1 cellular context compared by ENCODE assay signal in the genomic region with DNA sequence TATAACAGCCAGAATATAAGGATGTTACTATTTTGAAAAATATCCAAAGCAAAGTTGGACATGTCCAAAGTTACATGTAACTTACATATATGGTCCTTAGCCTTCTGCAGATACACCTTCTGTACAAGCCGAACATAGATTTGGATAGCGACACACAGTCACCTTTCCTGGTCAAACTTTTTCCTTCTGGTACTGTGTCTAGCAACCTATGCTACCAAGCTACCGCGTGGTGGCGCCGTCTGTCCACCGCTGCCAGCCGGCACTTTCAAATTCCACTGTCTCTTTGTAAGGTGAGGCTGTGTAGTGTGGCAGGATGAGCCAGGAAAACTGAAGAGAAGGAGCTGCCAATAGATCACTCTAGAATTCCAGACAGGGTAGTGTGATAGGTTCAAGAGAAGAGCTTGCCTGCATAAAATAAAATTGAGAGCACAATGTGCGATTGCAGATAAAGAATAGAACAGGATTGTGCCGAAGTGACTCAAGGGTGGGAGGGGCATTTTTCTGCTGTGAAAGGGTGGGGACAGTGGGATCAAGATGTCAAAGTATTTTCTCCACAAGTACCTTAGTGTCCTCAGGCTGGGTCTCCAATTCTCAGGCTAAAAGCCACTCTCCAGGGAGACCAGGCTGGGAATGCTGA.
TF ChIP-seq lines count a peak whose summit lies in the region.

No MANE protein-coding gene starts in this region.

TF ChIP-seq in HepG2, 621 proteins besides CTCF, POLR2A, EP300 and RAD21 (continued from another document and continues in another):
- TF ChIP-seq, protein P1, sequence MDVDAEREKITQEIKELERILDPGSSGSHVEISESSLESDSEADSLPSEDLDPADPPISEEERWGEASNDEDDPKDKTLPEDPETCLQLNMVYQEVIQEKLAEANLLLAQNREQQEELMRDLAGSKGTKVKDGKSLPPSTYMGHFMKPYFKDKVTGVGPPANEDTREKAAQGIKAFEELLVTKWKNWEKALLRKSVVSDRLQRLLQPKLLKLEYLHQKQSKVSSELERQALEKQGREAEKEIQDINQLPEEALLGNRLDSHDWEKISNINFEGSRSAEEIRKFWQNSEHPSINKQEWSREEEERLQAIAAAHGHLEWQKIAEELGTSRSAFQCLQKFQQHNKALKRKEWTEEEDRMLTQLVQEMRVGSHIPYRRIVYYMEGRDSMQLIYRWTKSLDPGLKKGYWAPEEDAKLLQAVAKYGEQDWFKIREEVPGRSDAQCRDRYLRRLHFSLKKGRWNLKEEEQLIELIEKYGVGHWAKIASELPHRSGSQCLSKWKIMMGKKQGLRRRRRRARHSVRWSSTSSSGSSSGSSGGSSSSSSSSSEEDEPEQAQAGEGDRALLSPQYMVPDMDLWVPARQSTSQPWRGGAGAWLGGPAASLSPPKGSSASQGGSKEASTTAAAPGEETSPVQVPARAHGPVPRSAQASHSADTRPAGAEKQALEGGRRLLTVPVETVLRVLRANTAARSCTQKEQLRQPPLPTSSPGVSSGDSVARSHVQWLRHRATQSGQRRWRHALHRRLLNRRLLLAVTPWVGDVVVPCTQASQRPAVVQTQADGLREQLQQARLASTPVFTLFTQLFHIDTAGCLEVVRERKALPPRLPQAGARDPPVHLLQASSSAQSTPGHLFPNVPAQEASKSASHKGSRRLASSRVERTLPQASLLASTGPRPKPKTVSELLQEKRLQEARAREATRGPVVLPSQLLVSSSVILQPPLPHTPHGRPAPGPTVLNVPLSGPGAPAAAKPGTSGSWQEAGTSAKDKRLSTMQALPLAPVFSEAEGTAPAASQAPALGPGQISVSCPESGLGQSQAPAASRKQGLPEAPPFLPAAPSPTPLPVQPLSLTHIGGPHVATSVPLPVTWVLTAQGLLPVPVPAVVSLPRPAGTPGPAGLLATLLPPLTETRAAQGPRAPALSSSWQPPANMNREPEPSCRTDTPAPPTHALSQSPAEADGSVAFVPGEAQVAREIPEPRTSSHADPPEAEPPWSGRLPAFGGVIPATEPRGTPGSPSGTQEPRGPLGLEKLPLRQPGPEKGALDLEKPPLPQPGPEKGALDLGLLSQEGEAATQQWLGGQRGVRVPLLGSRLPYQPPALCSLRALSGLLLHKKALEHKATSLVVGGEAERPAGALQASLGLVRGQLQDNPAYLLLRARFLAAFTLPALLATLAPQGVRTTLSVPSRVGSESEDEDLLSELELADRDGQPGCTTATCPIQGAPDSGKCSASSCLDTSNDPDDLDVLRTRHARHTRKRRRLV (CRISPR knock-in tag; IDR thresholded peaks at IDR 0.05): no peak
- TF ChIP-seq ZNF564 (CRISPR knock-in tag; IDR thresholded peaks at IDR 0.05) (no peak), NR2F2 (IDR thresholded peaks at IDR 0.05; ENCODE audit: borderline replicate concordance, low read depth) (no peak), ESRRA (CRISPR knock-in tag; IDR thresholded peaks at IDR 0.05; ENCODE audit: low read depth) (no peak), ZNF737 (CRISPR knock-in tag; IDR thresholded peaks at IDR 0.05; ENCODE audit: borderline replicate concordance) (no peak), SP140L (CRISPR knock-in tag; IDR thresholded peaks at IDR 0.05; ENCODE audit: borderline replicate concordance) (no peak), ZNF501 (CRISPR knock-in tag; IDR thresholded peaks at IDR 0.05) (peak; percentile 46; the same call in 1 of the 2 replicates), ZBTB21 (CRISPR knock-in tag; IDR thresholded peaks at IDR 0.05) (no peak), CBX5 (CRISPR knock-in tag; IDR thresholded peaks at IDR 0.05; ENCODE audit: borderline replicate concordance) (peak; percentile 77; the same call in 1 of the 2 replicates), ZNF329 (CRISPR knock-in tag; IDR thresholded peaks at IDR 0.05; ENCODE audit: low read depth) (no peak), ATF7-NPFF (CRISPR knock-in tag; IDR thresholded peaks at IDR 0.05; ENCODE audit: low read depth) (no peak), HNRNPUL1 (IDR thresholded peaks at IDR 0.05; ENCODE audit: low read depth, low read length) (no peak), KLF12 (CRISPR knock-in tag; IDR thresholded peaks at IDR 0.05; ENCODE audit: borderline replicate concordance) (no peak), NR2F6 (IDR thresholded peaks at IDR 0.05) (no peak), NR2F6 (CRISPR knock-in tag; IDR thresholded peaks at IDR 0.05) (peak; percentile 44; the same call in 1 of the 2 replicates), ZSCAN31 (CRISPR knock-in tag; IDR thresholded peaks at IDR 0.05; ENCODE audit: low read depth) (no peak), ZSCAN20 (CRISPR knock-in tag; IDR thresholded peaks at IDR 0.05; ENCODE audit: borderline replicate concordance) (no peak), ASH2L (IDR thresholded peaks at IDR 0.05; ENCODE audit: insufficient read length, low read depth, low read length) (no peak), ZNF709 (CRISPR knock-in tag; IDR thresholded peaks at IDR 0.05) (no peak), PLRG1 (conservative IDR thresholded peaks at IDR 0.05) (no peak), MXD4 (CRISPR knock-in tag; IDR thresholded peaks at IDR 0.05) (0 out of 2 replicates have a peak, but pooled peaks have one; percentile 23), ONECUT2 (CRISPR knock-in tag; IDR thresholded peaks at IDR 0.05) (no peak), SMC3 (IDR thresholded peaks at IDR 0.05; ENCODE audit: low read length) (peak; percentile 99), ZNF761 (CRISPR knock-in tag; conservative IDR thresholded peaks at IDR 0.05) (no peak), ZNF598 (CRISPR knock-in tag; IDR thresholded peaks at IDR 0.05; ENCODE audit: borderline replicate concordance) (0 out of 2 replicates have a peak, but pooled peaks have one; percentile 71), ZNF550 (CRISPR knock-in tag; IDR thresholded peaks at IDR 0.05; ENCODE audit: borderline replicate concordance) (no peak), ZNF260 (CRISPR knock-in tag; IDR thresholded peaks at IDR 0.05; ENCODE audit: borderline replicate concordance, low read depth) (no peak), ZNF672 (CRISPR knock-in tag; IDR thresholded peaks at IDR 0.05) (no peak), RNF2 (conservative IDR thresholded peaks at IDR 0.05; ENCODE audit: low read depth) (no peak), ZNF768 (CRISPR knock-in tag; IDR thresholded peaks at IDR 0.05) (no peak), SMAD1 (CRISPR knock-in tag; IDR thresholded peaks at IDR 0.05; ENCODE audit: borderline replicate concordance, low read depth) (no peak), NFYC (CRISPR knock-in tag; IDR thresholded peaks at IDR 0.05) (no peak)
- TF ChIP-seq, protein P2, sequence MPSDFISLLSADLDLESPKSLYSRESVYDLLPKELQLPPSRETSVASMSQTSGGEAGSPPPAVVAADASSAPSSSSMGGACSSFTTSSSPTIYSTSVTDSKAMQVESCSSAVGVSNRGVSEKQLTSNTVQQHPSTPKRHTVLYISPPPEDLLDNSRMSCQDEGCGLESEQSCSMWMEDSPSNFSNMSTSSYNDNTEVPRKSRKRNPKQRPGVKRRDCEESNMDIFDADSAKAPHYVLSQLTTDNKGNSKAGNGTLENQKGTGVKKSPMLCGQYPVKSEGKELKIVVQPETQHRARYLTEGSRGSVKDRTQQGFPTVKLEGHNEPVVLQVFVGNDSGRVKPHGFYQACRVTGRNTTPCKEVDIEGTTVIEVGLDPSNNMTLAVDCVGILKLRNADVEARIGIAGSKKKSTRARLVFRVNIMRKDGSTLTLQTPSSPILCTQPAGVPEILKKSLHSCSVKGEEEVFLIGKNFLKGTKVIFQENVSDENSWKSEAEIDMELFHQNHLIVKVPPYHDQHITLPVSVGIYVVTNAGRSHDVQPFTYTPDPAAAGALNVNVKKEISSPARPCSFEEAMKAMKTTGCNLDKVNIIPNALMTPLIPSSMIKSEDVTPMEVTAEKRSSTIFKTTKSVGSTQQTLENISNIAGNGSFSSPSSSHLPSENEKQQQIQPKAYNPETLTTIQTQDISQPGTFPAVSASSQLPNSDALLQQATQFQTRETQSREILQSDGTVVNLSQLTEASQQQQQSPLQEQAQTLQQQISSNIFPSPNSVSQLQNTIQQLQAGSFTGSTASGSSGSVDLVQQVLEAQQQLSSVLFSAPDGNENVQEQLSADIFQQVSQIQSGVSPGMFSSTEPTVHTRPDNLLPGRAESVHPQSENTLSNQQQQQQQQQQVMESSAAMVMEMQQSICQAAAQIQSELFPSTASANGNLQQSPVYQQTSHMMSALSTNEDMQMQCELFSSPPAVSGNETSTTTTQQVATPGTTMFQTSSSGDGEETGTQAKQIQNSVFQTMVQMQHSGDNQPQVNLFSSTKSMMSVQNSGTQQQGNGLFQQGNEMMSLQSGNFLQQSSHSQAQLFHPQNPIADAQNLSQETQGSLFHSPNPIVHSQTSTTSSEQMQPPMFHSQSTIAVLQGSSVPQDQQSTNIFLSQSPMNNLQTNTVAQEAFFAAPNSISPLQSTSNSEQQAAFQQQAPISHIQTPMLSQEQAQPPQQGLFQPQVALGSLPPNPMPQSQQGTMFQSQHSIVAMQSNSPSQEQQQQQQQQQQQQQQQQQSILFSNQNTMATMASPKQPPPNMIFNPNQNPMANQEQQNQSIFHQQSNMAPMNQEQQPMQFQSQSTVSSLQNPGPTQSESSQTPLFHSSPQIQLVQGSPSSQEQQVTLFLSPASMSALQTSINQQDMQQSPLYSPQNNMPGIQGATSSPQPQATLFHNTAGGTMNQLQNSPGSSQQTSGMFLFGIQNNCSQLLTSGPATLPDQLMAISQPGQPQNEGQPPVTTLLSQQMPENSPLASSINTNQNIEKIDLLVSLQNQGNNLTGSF (CRISPR knock-in tag; IDR thresholded peaks at IDR 0.05): no peak
- TF ChIP-seq, protein P3, sequence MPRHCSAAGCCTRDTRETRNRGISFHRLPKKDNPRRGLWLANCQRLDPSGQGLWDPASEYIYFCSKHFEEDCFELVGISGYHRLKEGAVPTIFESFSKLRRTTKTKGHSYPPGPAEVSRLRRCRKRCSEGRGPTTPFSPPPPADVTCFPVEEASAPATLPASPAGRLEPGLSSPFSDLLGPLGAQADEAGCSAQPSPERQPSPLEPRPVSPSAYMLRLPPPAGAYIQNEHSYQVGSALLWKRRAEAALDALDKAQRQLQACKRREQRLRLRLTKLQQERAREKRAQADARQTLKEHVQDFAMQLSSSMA (CRISPR knock-in tag; IDR thresholded peaks at IDR 0.05): no peak
- TF ChIP-seq, protein P4, sequence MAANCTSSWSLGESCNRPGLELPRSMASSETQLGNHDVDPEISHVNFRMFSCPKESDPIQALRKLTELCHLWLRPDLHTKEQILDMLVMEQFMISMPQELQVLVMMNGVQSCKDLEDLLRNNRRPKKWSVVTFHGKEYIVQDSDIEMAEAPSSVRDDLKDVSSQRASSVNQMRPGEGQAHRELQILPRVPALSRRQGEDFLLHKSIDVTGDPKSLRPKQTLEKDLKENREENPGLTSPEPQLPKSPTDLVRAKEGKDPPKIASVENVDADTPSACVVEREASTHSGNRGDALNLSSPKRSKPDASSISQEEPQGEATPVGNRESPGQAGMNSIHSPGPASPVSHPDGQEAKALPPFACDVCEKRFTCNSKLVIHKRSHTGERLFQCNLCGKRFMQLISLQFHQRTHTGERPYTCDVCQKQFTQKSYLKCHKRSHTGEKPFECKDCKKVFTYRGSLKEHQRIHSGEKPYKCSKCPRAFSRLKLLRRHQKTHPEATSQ (CRISPR knock-in tag; IDR thresholded peaks at IDR 0.05; ENCODE audit: borderline replicate concordance): no peak
- TF ChIP-seq, protein P5, sequence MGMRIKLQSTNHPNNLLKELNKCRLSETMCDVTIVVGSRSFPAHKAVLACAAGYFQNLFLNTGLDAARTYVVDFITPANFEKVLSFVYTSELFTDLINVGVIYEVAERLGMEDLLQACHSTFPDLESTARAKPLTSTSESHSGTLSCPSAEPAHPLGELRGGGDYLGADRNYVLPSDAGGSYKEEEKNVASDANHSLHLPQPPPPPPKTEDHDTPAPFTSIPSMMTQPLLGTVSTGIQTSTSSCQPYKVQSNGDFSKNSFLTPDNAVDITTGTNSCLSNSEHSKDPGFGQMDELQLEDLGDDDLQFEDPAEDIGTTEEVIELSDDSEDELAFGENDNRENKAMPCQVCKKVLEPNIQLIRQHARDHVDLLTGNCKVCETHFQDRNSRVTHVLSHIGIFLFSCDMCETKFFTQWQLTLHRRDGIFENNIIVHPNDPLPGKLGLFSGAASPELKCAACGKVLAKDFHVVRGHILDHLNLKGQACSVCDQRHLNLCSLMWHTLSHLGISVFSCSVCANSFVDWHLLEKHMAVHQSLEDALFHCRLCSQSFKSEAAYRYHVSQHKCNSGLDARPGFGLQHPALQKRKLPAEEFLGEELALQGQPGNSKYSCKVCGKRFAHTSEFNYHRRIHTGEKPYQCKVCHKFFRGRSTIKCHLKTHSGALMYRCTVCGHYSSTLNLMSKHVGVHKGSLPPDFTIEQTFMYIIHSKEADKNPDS (CRISPR knock-in tag; IDR thresholded peaks at IDR 0.05): no peak
- TF ChIP-seq, protein P6, sequence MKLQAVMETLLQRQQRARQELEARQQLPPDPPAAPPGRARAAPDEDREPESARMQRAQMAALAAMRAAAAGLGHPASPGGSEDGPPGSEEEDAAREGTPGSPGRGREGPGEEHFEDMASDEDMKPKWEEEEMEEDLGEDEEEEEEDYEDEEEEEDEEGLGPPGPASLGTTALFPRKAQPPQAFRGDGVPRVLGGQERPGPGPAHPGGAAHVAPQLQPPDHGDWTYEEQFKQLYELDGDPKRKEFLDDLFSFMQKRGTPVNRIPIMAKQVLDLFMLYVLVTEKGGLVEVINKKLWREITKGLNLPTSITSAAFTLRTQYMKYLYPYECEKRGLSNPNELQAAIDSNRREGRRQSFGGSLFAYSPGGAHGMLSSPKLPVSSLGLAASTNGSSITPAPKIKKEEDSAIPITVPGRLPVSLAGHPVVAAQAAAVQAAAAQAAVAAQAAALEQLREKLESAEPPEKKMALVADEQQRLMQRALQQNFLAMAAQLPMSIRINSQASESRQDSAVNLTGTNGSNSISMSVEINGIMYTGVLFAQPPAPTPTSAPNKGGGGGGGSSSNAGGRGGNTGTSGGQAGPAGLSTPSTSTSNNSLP (IDR thresholded peaks at IDR 0.05; ENCODE audit: low read depth, low read length): no peak
- TF ChIP-seq, protein P7, sequence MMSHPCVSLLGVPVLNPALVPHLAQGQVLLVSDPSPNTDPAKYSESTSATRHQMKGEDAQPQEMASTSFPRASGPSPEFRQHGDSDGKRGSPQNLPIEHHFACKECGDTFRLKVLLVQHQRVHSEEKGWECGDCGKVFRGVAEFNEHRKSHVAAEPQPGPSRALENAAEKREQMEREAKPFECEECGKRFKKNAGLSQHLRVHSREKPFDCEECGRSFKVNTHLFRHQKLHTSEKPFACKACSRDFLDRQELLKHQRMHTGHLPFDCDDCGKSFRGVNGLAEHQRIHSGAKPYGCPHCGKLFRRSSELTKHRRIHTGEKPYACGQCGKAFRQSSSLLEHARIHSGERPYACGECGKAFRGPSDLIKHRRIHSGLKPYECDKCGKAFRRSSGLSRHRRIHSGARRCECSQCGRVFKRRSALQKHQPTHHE (CRISPR knock-in tag; IDR thresholded peaks at IDR 0.05; ENCODE audit: borderline replicate concordance): no peak
- TF ChIP-seq, protein P8, sequence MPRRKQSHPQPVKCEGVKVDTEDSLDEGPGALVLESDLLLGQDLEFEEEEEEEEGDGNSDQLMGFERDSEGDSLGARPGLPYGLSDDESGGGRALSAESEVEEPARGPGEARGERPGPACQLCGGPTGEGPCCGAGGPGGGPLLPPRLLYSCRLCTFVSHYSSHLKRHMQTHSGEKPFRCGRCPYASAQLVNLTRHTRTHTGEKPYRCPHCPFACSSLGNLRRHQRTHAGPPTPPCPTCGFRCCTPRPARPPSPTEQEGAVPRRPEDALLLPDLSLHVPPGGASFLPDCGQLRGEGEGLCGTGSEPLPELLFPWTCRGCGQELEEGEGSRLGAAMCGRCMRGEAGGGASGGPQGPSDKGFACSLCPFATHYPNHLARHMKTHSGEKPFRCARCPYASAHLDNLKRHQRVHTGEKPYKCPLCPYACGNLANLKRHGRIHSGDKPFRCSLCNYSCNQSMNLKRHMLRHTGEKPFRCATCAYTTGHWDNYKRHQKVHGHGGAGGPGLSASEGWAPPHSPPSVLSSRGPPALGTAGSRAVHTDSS (CRISPR knock-in tag; conservative IDR thresholded peaks at IDR 0.05): 0 out of 2 replicates have a peak, but pooled peaks have one; percentile 51
